In the genomic region with DNA sequence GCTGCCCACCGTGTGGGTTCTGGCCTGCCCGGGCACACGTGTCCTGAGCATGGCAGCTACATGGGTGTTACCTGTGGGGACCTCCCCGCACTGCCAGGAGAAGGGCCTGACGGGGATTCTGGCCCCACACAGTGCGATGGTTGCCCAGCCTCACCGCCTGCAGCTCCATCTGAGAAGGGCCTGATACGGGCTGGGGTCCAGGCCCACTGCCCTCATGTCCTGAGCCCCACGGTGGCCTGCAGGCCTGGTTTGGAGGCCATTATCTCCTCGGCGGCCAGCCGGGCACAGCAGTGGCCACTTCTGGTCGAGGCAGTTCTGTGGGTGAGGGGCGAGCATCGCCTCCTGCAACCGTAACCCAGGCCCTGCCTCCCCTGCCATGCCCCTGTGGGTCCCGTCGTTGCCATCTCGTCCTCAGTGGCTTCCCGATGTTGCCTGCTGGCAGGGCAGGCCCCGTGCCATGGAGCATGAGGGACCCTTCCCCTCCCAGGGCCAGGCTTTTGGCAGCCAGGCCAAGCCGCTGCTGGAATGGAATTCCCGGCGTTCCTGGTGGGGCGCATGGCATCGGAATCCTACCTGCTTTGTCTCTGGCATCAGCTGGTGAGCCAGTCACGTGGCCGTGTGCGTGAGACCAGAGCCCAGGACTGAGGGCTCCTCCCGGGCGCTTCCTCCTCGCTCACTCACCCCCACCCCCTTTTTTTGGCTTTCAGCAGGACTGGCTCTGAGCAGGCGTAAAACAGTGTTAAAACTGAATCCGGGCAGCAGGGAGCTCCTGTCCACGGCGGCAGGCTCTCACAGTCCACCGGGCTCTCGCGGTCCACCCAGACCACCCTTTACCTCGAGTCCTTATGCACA, we compare ENCODE assay signal across 8 cellular contexts.
DNase-seq lines count a peak whose midpoint lies in the region; ATAC-seq and TF ChIP-seq lines count a peak whose summit lies in the region.

No MANE protein-coding gene starts in this region.

- H3K9me3 ChIP-seq in MG63 (no peaks in the 10 kb centered on the region), muscle layer of colon (ENCODE audit: low read length) (no peaks in the 10 kb centered on the region)

- H3K4me3 ChIP-seq in MG63 = peak overlapping the region; percentile 78
- peak overlapping the region; percentile 27 to 98 (median 92) for H3K4me3 ChIP-seq in dorsolateral prefrontal cortex
- peak overlapping the region; percentile 29 to 44 for H3K4me3 ChIP-seq in muscle layer of colon (ENCODE audit: low read depth in 1 of 2, low read length in 2 of 2)

- H3K36me3 ChIP-seq in MG63 (peaks cover 95% of the 10 kb centered on the region), muscle layer of colon (ENCODE audit: insufficient read depth, low read length) (peaks cover 20% of the 10 kb centered on the region)

- peak overlapping the region; percentile 98 for H3K9ac ChIP-seq in muscle layer of colon (ENCODE audit: low read length)

- ATAC-seq in HG03108 (IDR thresholded peaks at IDR 0.05; ENCODE audit: unreplicated experiment) = no peak

- peak; percentile 70 for DNase-seq in Ammon's horn (ENCODE audit: low spot score)
- DNase-seq in MG63 = peak; percentile 97
- peak in 9 of 10 donors; percentile 59 to 91 (median 84) for DNase-seq in dorsolateral prefrontal cortex
- DNase-seq in NCI-H510A treated with DMSO at 0.1 percent for 48 hours (lab: John Stamatoyannopoulos, UW) = no peak
- DNase-seq in amniotic stem cell (lab: John Stamatoyannopoulos, UW) = no peak
- DNase-seq in medulla oblongata (ENCODE audit: extremely low spot score) = no peak

- peaks cover 63% of the 10 kb centered on the region for H3K4me1 ChIP-seq in muscle layer of colon (ENCODE audit: insufficient read depth, low read length)

- TF ChIP-seq CTCF in dorsolateral prefrontal cortex (IDR thresholded peaks at IDR 0.05 in 54 of 56, conservative IDR thresholded peaks at IDR 0.05 in 2 of 56; ENCODE audit: low read depth in 1 of 56, partially characterized antibody in 56 of 56) = peak in 2 of 56 donors; percentile 2 to 8

- intact Hi-C loops in dorsolateral prefrontal cortex (cut with DNase I) = loop anchor here in 1 of 2 donors (10.0 kb wide), 1 partner anchor 64 kb away; no protein-coding TSS in a partner anchor

- peak overlapping the region; percentile 92 to 100 (median 99) for H3K27ac ChIP-seq in dorsolateral prefrontal cortex
- peak overlapping the region; percentile 94 for H3K27ac ChIP-seq in muscle layer of colon (ENCODE audit: low read depth, low read length)

- H3K27me3 ChIP-seq in MG63 (no peaks in the 10 kb centered on the region), dorsolateral prefrontal cortex (no peaks in the 10 kb centered on the region), muscle layer of colon (ENCODE audit: control insufficient read depth in 1 of 2, insufficient read depth in 2 of 2, low read length in 2 of 2) (no peaks in the 10 kb centered on the region)

Comparison
In these comparisons a context has a peak if more than half of its experiments do, and no peak if none do; other contexts are left out.
1. DNase-seq: peak in Ammon's horn (single experiment), MG63 (single experiment) and dorsolateral prefrontal cortex (9 of 10); none in NCI-H510A treated with DMSO at 0.1 percent for 48 hours (single experiment), amniotic stem cell (single experiment) and medulla oblongata (single experiment).
2. H3K4me3 ChIP-seq: peak in every context shown above with its lines; median percentile 92 in dorsolateral prefrontal cortex; 78 in MG63; 36 in muscle layer of colon.